ENCODE assay signal across 1 cellular context in genomic region chr2:200590090-200590489, GRCh38.
TF ChIP-seq lines count a peak whose summit lies in the region.

No MANE protein-coding gene starts in this region.

TF ChIP-seq in liver, 16 proteins besides CTCF, POLR2A, EP300 and RAD21 (continued from another document):
- TF ChIP-seq, protein P1, sequence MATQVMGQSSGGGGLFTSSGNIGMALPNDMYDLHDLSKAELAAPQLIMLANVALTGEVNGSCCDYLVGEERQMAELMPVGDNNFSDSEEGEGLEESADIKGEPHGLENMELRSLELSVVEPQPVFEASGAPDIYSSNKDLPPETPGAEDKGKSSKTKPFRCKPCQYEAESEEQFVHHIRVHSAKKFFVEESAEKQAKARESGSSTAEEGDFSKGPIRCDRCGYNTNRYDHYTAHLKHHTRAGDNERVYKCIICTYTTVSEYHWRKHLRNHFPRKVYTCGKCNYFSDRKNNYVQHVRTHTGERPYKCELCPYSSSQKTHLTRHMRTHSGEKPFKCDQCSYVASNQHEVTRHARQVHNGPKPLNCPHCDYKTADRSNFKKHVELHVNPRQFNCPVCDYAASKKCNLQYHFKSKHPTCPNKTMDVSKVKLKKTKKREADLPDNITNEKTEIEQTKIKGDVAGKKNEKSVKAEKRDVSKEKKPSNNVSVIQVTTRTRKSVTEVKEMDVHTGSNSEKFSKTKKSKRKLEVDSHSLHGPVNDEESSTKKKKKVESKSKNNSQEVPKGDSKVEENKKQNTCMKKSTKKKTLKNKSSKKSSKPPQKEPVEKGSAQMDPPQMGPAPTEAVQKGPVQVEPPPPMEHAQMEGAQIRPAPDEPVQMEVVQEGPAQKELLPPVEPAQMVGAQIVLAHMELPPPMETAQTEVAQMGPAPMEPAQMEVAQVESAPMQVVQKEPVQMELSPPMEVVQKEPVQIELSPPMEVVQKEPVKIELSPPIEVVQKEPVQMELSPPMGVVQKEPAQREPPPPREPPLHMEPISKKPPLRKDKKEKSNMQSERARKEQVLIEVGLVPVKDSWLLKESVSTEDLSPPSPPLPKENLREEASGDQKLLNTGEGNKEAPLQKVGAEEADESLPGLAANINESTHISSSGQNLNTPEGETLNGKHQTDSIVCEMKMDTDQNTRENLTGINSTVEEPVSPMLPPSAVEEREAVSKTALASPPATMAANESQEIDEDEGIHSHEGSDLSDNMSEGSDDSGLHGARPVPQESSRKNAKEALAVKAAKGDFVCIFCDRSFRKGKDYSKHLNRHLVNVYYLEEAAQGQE (IDR thresholded peaks at IDR 0.05) = no peak
- peak; percentile 75 to 88 for TF ChIP-seq RXRA (IDR thresholded peaks at IDR 0.05)
- peak; percentile 12 for TF ChIP-seq TAF1 (conservative IDR thresholded peaks at IDR 0.05)
